Comparison of ENCODE assay signal across 8 cellular contexts in the genomic region with DNA sequence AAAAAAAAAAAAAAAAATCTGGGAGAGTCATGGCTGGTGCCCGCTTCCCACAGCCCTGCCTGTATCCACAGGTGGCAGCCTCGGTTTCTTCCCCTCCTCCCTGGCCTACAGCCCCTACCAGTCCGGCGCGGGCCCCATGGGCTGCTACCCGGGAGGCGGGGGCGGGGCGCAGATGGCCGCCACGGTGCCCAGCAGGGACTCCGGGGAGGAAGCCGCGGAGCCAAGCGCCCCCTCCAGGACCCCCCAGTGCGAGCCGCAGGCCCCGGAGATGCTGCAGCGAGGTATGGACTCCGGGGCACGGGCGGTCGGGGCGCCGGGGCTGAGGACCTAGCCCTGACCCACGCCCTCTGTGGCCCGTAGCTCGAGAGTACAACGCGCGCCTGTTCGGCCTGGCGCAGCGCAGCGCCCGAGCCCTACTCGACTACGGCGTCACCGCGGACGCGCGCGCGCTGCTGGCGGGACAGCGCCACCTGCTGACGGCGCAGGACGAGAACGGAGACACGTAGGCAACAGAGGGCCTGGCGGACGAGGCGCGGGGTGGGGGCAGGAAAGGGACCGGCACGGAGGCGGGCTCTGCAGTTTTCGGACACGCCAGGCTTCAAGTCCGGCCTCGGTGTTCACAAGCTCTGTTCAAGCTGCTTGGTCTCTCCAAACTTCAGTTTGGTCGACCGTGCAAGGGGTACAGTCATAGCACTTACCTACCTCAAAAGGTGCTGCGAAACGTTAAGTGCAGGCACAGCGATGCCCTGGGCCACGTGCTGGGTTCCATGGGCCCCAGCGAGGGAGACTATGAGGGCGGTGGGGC. TPM values are rescaled to one million over a fixed set of nuclear protein-coding genes. Genes with fewer than 3 reads are reported as not detected.
DNase-seq lines count a peak whose midpoint lies in the region; ATAC-seq and TF ChIP-seq lines count a peak whose summit lies in the region.

No MANE protein-coding gene starts in this region.

- H3K4me3 Mint-ChIP-seq in WTC11 = peak overlapping the region; percentile 58

- H3K4me1 Mint-ChIP-seq in WTC11 = peaks cover 13% of the 10 kb centered on the region

- ATAC-seq in HG02970 (IDR thresholded peaks at IDR 0.05; ENCODE audit: low FRiP score, unreplicated experiment) (peak; percentile 42), WTC11 (peak; percentile 67)

- CTCF ChIA-PET in WTC11 (lab: Charles Lee) = interaction anchor here (0.5 to 9.1 kb wide), 42 partner anchors 9 to 286 kb away, joined by 3 to 115 read pairs (median 6); a partner anchor contains a TSS

- peaks cover 23% of the 10 kb centered on the region for H3K27me3 Mint-ChIP-seq in WTC11 (ENCODE audit: low read depth)

- DNase-seq in NCI-H2081 (lab: John Stamatoyannopoulos, UW) (peak; percentile 67 to 80), NCI-H2081 treated with DMSO at 0.1 percent for 48 hours (lab: John Stamatoyannopoulos, UW) (no peak), NCI-H2196 (lab: John Stamatoyannopoulos, UW; ENCODE audit: unreplicated experiment) (peak; percentile 76), WTC11 (ENCODE audit: low spot score) (peak; percentile 91), caudate nucleus (lab: John Stamatoyannopoulos, UW) (peak in 59 of 61 donors; percentile 11 to 89 (median 77)), islet precursor cell (peak; percentile 93)
- DNase-seq in stimulated activated CD4-positive, alpha-beta T cell treated with anti-CD3 and anti-CD28 coated beads, Interleukin-12 subunit alpha, Interleukin-12 subunit beta, amount 100 ng/mL, for 4 hours = peak; percentile 85

- H3K27ac ChIP-seq in caudate nucleus (ENCODE audit: low read depth, low read length) = peak overlapping the region; percentile 82

- no peak overlapping the region for H3K27ac Mint-ChIP-seq in WTC11

- no peaks in the 10 kb centered on the region for H3K9me3 Mint-ChIP-seq in WTC11

- TF ChIP-seq CTCF in WTC11 (IDR thresholded peaks at IDR 0.05) = peak; percentile 92

- no peaks in the 10 kb centered on the region; the same call in 1 of the 2 replicates for H3K36me3 Mint-ChIP-seq in WTC11

- POLR2A ChIA-PET in WTC11 (lab: Charles Lee) = interaction anchor here (0.9 to 2.4 kb wide), 4 partner anchors 10 to 51 kb away, joined by 3 to 11 read pairs (median 5); a partner anchor contains a TSS

TF ChIP-seq in WTC11, 78 proteins besides CTCF, POLR2A, EP300 and RAD21 (continues in another document):
- peak; percentile 74; the same call in 1 of the 2 replicates for TF ChIP-seq CREM (CRISPR knock-in tag; IDR thresholded peaks at IDR 0.05)
- TF ChIP-seq CBFB (CRISPR knock-in tag; IDR thresholded peaks at IDR 0.05; ENCODE audit: low read depth) = 0 out of 2 replicates have a peak, but pooled peaks have one; percentile 72
- TF ChIP-seq NFATC4 (CRISPR knock-in tag; IDR thresholded peaks at IDR 0.05) = no peak
- 0 out of 2 replicates have a peak, but pooled peaks have one; percentile 70 for TF ChIP-seq ZNF138 (CRISPR knock-in tag; conservative IDR thresholded peaks at IDR 0.05)
- TF ChIP-seq, protein P1, sequence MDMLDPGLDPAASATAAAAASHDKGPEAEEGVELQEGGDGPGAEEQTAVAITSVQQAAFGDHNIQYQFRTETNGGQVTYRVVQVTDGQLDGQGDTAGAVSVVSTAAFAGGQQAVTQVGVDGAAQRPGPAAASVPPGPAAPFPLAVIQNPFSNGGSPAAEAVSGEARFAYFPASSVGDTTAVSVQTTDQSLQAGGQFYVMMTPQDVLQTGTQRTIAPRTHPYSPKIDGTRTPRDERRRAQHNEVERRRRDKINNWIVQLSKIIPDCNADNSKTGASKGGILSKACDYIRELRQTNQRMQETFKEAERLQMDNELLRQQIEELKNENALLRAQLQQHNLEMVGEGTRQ (CRISPR knock-in tag; IDR thresholded peaks at IDR 0.05) = no peak; the same call in 1 of the 2 replicates
- TF ChIP-seq, protein P2, sequence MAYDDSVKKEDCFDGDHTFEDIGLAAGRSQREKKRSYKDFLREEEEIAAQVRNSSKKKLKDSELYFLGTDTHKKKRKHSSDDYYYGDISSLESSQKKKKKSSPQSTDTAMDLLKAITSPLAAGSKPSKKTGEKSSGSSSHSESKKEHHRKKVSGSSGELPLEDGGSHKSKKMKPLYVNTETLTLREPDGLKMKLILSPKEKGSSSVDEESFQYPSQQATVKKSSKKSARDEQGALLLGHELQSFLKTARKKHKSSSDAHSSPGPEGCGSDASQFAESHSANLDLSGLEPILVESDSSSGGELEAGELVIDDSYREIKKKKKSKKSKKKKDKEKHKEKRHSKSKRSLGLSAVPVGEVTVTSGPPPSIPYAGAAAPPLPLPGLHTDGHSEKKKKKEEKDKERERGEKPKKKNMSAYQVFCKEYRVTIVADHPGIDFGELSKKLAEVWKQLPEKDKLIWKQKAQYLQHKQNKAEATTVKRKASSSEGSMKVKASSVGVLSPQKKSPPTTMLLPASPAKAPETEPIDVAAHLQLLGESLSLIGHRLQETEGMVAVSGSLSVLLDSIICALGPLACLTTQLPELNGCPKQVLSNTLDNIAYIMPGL (CRISPR knock-in tag; IDR thresholded peaks at IDR 0.05) = peak; percentile 100
- TF ChIP-seq, protein P3, sequence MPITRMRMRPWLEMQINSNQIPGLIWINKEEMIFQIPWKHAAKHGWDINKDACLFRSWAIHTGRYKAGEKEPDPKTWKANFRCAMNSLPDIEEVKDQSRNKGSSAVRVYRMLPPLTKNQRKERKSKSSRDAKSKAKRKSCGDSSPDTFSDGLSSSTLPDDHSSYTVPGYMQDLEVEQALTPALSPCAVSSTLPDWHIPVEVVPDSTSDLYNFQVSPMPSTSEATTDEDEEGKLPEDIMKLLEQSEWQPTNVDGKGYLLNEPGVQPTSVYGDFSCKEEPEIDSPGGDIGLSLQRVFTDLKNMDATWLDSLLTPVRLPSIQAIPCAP (CRISPR knock-in tag; IDR thresholded peaks at IDR 0.05) = no peak
- peak; percentile 89 for TF ChIP-seq ZBTB21 (CRISPR knock-in tag; IDR thresholded peaks at IDR 0.05; ENCODE audit: borderline replicate concordance)
- TF ChIP-seq EMX1 (CRISPR knock-in tag; IDR thresholded peaks at IDR 0.05) = no peak
- TF ChIP-seq, protein P4, sequence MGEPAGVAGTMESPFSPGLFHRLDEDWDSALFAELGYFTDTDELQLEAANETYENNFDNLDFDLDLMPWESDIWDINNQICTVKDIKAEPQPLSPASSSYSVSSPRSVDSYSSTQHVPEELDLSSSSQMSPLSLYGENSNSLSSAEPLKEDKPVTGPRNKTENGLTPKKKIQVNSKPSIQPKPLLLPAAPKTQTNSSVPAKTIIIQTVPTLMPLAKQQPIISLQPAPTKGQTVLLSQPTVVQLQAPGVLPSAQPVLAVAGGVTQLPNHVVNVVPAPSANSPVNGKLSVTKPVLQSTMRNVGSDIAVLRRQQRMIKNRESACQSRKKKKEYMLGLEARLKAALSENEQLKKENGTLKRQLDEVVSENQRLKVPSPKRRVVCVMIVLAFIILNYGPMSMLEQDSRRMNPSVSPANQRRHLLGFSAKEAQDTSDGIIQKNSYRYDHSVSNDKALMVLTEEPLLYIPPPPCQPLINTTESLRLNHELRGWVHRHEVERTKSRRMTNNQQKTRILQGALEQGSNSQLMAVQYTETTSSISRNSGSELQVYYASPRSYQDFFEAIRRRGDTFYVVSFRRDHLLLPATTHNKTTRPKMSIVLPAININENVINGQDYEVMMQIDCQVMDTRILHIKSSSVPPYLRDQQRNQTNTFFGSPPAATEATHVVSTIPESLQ (CRISPR knock-in tag; IDR thresholded peaks at IDR 0.05) = no peak
- peak; percentile 43; the same call in 1 of the 2 replicates for TF ChIP-seq MYBL2 (CRISPR knock-in tag; IDR thresholded peaks at IDR 0.05)
- peak; percentile 60; the same call in 1 of the 2 replicates for TF ChIP-seq KAT7 (CRISPR knock-in tag; IDR thresholded peaks at IDR 0.05; ENCODE audit: borderline replicate concordance)
- TF ChIP-seq ATF1 (CRISPR knock-in tag; IDR thresholded peaks at IDR 0.05) = no peak
- no peak for TF ChIP-seq TEAD4 (CRISPR knock-in tag; IDR thresholded peaks at IDR 0.05)
- TF ChIP-seq GABPB1 (CRISPR knock-in tag; IDR thresholded peaks at IDR 0.05) = peak; percentile 53; the same call in 1 of the 2 replicates
- peak; percentile 75 for TF ChIP-seq SP1 (CRISPR knock-in tag; conservative IDR thresholded peaks at IDR 0.05)
- TF ChIP-seq RELA (CRISPR knock-in tag; IDR thresholded peaks at IDR 0.05; ENCODE audit: borderline replicate concordance) = 0 out of 2 replicates have a peak, but pooled peaks have one; percentile 62
- no peak for TF ChIP-seq OVOL2 (CRISPR knock-in tag; IDR thresholded peaks at IDR 0.05; ENCODE audit: borderline replicate concordance)
- TF ChIP-seq ZNF232 (CRISPR knock-in tag; IDR thresholded peaks at IDR 0.05) = 0 out of 2 replicates have a peak, but pooled peaks have one; percentile 60
- peak; percentile 92 for TF ChIP-seq ETV6 (CRISPR knock-in tag; IDR thresholded peaks at IDR 0.05)
- 0 out of 2 replicates have a peak, but pooled peaks have one; percentile 71 for TF ChIP-seq TP53 (CRISPR knock-in tag; IDR thresholded peaks at IDR 0.05)
- TF ChIP-seq FOXK1 (CRISPR knock-in tag; IDR thresholded peaks at IDR 0.05) = peak; percentile 83
- 0 out of 2 replicates have a peak, but pooled peaks have one; percentile 71 for TF ChIP-seq SMAD3 (CRISPR knock-in tag; IDR thresholded peaks at IDR 0.05; ENCODE audit: borderline replicate concordance)
- TF ChIP-seq, protein P5, sequence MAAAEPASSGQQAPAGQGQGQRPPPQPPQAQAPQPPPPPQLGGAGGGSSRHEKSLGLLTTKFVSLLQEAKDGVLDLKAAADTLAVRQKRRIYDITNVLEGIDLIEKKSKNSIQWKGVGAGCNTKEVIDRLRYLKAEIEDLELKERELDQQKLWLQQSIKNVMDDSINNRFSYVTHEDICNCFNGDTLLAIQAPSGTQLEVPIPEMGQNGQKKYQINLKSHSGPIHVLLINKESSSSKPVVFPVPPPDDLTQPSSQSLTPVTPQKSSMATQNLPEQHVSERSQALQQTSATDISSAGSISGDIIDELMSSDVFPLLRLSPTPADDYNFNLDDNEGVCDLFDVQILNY (CRISPR knock-in tag; IDR thresholded peaks at IDR 0.05) = peak; percentile 92
- TF ChIP-seq JUN (CRISPR knock-in tag; IDR thresholded peaks at IDR 0.05) = no peak
- no peak; the same call in 1 of the 2 replicates for TF ChIP-seq NFE2L1 (CRISPR knock-in tag; IDR thresholded peaks at IDR 0.05)
- TF ChIP-seq, protein P6, sequence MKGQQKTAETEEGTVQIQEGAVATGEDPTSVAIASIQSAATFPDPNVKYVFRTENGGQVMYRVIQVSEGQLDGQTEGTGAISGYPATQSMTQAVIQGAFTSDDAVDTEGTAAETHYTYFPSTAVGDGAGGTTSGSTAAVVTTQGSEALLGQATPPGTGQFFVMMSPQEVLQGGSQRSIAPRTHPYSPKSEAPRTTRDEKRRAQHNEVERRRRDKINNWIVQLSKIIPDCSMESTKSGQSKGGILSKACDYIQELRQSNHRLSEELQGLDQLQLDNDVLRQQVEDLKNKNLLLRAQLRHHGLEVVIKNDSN (CRISPR knock-in tag; IDR thresholded peaks at IDR 0.05) = peak; percentile 45; the same call in 1 of the 2 replicates

RNA-seq across cellular contexts. Expression of a gene that starts 3.9 kb away (rescaled TPM):
- total RNA-seq in WTC11 (2021) = 24.6 to 28.0 TPM (median 27.6 TPM) in 3 replicates

RNA-seq across cellular contexts. Expression of a gene that starts 19.2 kb away (rescaled TPM):
- total RNA-seq in WTC11 (2021) = 10.2 to 12.5 TPM (median 10.4 TPM) in 3 replicates

RNA-seq across cellular contexts. Expression of a gene that starts 21.2 kb away (rescaled TPM):
- 21.6 to 24.6 TPM (median 23.2 TPM) in 3 replicates for total RNA-seq in WTC11 (2021)

RNA-seq across cellular contexts. Expression of a gene that starts 33.0 kb away (rescaled TPM):
- total RNA-seq in WTC11 (2021) = 40.2 to 69.0 TPM (median 65.8 TPM) in 3 replicates

RNA-seq across cellular contexts. Expression of a gene that starts 51.9 kb away (rescaled TPM):
- total RNA-seq in WTC11 (2021) = 0.57 to 0.96 TPM (median 0.87 TPM) in 3 replicates
